Comparison of ENCODE assay signal across 26 cellular contexts in genomic region chr5:121271546-121271945, GRCh38.
A peak's percentile ranks its signal among the peaks of the same experiment; 100 is the strongest.
DNase-seq lines count a peak whose midpoint lies in the region; TF ChIP-seq lines count a peak whose summit lies in the region.
"Had no signal": no experiment of that assay in that cellular context is flagged by ENCODE, and none has a peak within 500 bp of the region (broad histone marks: within the 10 kb centered on the region; RNA-seq: fewer than 3 reads in every experiment).

No MANE protein-coding gene starts in this region.

- no peak for TF ChIP-seq CTCF in MCF 10A (IDR thresholded peaks at IDR 0.05; ENCODE audit: unreplicated experiment)
- TF ChIP-seq CTCF in breast epithelium (IDR thresholded peaks at IDR 0.05): no peak
- TF ChIP-seq CTCF in nephron progenitor cell (IDR thresholded peaks at IDR 0.05): no peak

- H3K27me3 ChIP-seq in breast epithelium: no peaks in the 10 kb centered on the region
- H3K27me3 ChIP-seq: BE2C, BLaER1 had no signal

- DNase-seq in MCF 10A (ENCODE audit: unreplicated experiment) (no peak), breast epithelium (ENCODE audit: low spot score in 2 of 2) (no peak), SK-N-MC (ENCODE audit: low read depth, low spot score) (peak; percentile 5), nephron progenitor cell (no peak), T-helper 9 cell (no peak), T-helper 2 cell (no peak)
- DNase-seq in activated CD4-positive, CD25-positive, alpha-beta regulatory T cell (lab: John Stamatoyannopoulos, UW): no peak
- DNase-seq: ACHN; BE2C; C1 segment of cervical spinal cord; CD4-positive, alpha-beta memory T cell; CD4-positive, CD25-positive, alpha-beta regulatory T cell; CD8-positive, alpha-beta memory T cell; COR-L47; DMS 273 treated with DMSO at 0.1 percent for 48 hours; DMS153; DMS53; DMS79; DND-41; EL; GDM1 had no signal

- H3K27ac Mint-ChIP-seq in MCF 10A (ENCODE audit: low read depth, unreplicated experiment): peak overlapping the region; percentile 36
- H3K27ac Mint-ChIP-seq in nephron progenitor cell: peak overlapping the region; percentile 9
- H3K27ac Mint-ChIP-seq: CD14-positive monocyte; CD4-positive, alpha-beta memory T cell; CD4-positive, CD25-positive, alpha-beta regulatory T cell; CD8-positive, alpha-beta memory T cell had no signal

- no TSS peak for BruUV-seq in MCF 10A (replicated peaks; lab: Mats Ljungman, UMichigan)

- H3K9me3 ChIP-seq in breast epithelium: peaks cover 0 to 3% of the 10 kb centered on the region in 2 donors
- no peaks in the 10 kb centered on the region for H3K9me3 ChIP-seq in SK-N-MC (ENCODE audit: low read depth, low read length)
- H3K9me3 ChIP-seq: BE2C, BLaER1 had no signal

- CTCF ChIA-PET in MCF 10A (lab: Yijun Ruan, JAX): no interaction called here

- H3K36me3 ChIP-seq in breast epithelium (no peaks in the 10 kb centered on the region), SK-N-MC (ENCODE audit: insufficient read depth, low read length) (no peaks in the 10 kb centered on the region)
- H3K36me3 ChIP-seq: BE2C, BLaER1 had no signal

- H3K4me1 Mint-ChIP-seq in MCF 10A (ENCODE audit: insufficient read depth, unreplicated experiment): peaks cover 8% of the 10 kb centered on the region
- peaks cover 7% of the 10 kb centered on the region for H3K4me1 Mint-ChIP-seq in nephron progenitor cell
- H3K4me1 Mint-ChIP-seq: CD14-positive monocyte; CD4-positive, alpha-beta memory T cell; CD4-positive, CD25-positive, alpha-beta regulatory T cell; CD8-positive, alpha-beta memory T cell had no signal

- no peak for TF ChIP-seq POLR2A in breast epithelium (IDR thresholded peaks at IDR 0.05)

- H3K36me3 Mint-ChIP-seq in MCF 10A (ENCODE audit: insufficient read depth, unreplicated experiment): no peaks in the 10 kb centered on the region
- H3K36me3 Mint-ChIP-seq in nephron progenitor cell (ENCODE audit: low read depth): no peaks in the 10 kb centered on the region
- H3K36me3 Mint-ChIP-seq: CD14-positive monocyte; CD4-positive, alpha-beta memory T cell; CD4-positive, CD25-positive, alpha-beta regulatory T cell; CD8-positive, alpha-beta memory T cell had no signal

- H3K4me3 Mint-ChIP-seq in MCF 10A (ENCODE audit: unreplicated experiment) (no peak overlapping the region), nephron progenitor cell (no peak overlapping the region)
- H3K4me3 Mint-ChIP-seq: CD14-positive monocyte; CD4-positive, alpha-beta memory T cell; CD4-positive, CD25-positive, alpha-beta regulatory T cell; CD8-positive, alpha-beta memory T cell had no signal

- H3K27me3 Mint-ChIP-seq in MCF 10A (ENCODE audit: insufficient read depth, unreplicated experiment) (no peaks in the 10 kb centered on the region), nephron progenitor cell (ENCODE audit: low read depth, poor library complexity) (peaks cover 3% of the 10 kb centered on the region)
- H3K27me3 Mint-ChIP-seq: CD4-positive, alpha-beta memory T cell; CD4-positive, CD25-positive, alpha-beta regulatory T cell; CD8-positive, alpha-beta memory T cell had no signal

- H3K9me3 Mint-ChIP-seq in MCF 10A (ENCODE audit: unreplicated experiment) (no peaks in the 10 kb centered on the region), nephron progenitor cell (peaks cover 23% of the 10 kb centered on the region)

- H3K9ac ChIP-seq in SK-N-MC (ENCODE audit: insufficient read length): no peak overlapping the region
- H3K9ac ChIP-seq: BLaER1 had no signal

- no peaks in the 10 kb centered on the region for H3K4me1 ChIP-seq in breast epithelium
- H3K4me1 ChIP-seq: BE2C, BLaER1 had no signal

- H3K27ac ChIP-seq in breast epithelium: no peak overlapping the region
- peak overlapping the region; percentile 85 for H3K27ac ChIP-seq in SK-N-MC
- H3K27ac ChIP-seq: 22Rv1, BLaER1 had no signal

- intact Hi-C loops in MCF 10A (cut with micrococcal nuclease) (no loop called here), breast epithelium (cut with DNase I; ENCODE audit: low total_unique reads) (no loop called here)

- no peak overlapping the region for H3K4me3 ChIP-seq in breast epithelium
- H3K4me3 ChIP-seq in SK-N-MC: peak overlapping the region; percentile 26; the same call in 1 of the 2 replicates
- H3K4me3 ChIP-seq: A549, BLaER1, GM12878 had no signal

- POLR2A ChIA-PET in MCF 10A (lab: Yijun Ruan, JAX): no interaction called here
